ENCODE assay signal across 6 cellular contexts in genomic region chr22:50199836-50200332, GRCh38.
DNase-seq lines count a peak whose midpoint lies in the region; ATAC-seq and TF ChIP-seq lines count a peak whose summit lies in the region.

No MANE protein-coding gene starts in this region.

- in situ Hi-C loops in GM13977 (cut with MboI; ENCODE audit: low pct_unique_long_range_greater_than_20kb, low sequenced_read_pairs, unreplicated experiment): loop anchor here (10.0 kb wide), 1 partner anchor 55 kb away; no protein-coding TSS in a partner anchor

- peak overlapping the region; percentile 39 to 93 (median 81) for H3K27ac ChIP-seq in skin epidermis

- H3K4me3 ChIP-seq in epithelial cell of esophagus (ENCODE audit: low read length): peak overlapping the region; percentile 75
- peak overlapping the region; percentile 67 to 92 (median 81) for H3K4me3 ChIP-seq in skin epidermis

- peak; percentile 23 for DNase-seq in stimulated activated CD4-positive, alpha-beta T cell treated with anti-CD3 and anti-CD28 coated beads, Interleukin-4, amount 100 ng/mL, for 1 hour
- no peak for DNase-seq in stimulated activated CD4-positive, alpha-beta T cell treated with anti-CD3 and anti-CD28 coated beads, Interleukin-4, amount 100 ng/mL, for 24 hours
- DNase-seq in epithelial cell of esophagus (ENCODE audit: low read depth): no peak
- no peak for DNase-seq in GM13977 (ENCODE audit: low spot score)

- TF ChIP-seq CTCF in epithelial cell of esophagus (IDR thresholded peaks at IDR 0.05; ENCODE audit: insufficient read depth, low read depth, low read length, missing control alignments) (no peak), GM13977 (IDR thresholded peaks at IDR 0.05; ENCODE audit: extremely low read depth, insufficient read depth, missing control alignments) (no peak)

- ATAC-seq in HG02763 (IDR thresholded peaks at IDR 0.05; ENCODE audit: unreplicated experiment): no peak
